ENCODE assay signal across 5 cellular contexts in genomic region chr2:130583582-130583981, GRCh38. TPM values are rescaled to one million over a fixed set of nuclear protein-coding genes. Genes with fewer than 3 reads are reported as not detected.
"Had no signal": no experiment of that assay in that cellular context is flagged by ENCODE, and none has a peak within 500 bp of the region (broad histone marks: within the 10 kb centered on the region; RNA-seq: fewer than 3 reads in every experiment).

No MANE protein-coding gene starts in this region.

RNA-seq across cellular contexts. Expression of gene CFC1, which starts 15.8 kb away (rescaled TPM):
- total RNA-seq: GM23338, H1, HT-29 had no signal
- polyA plus RNA-seq: IgD-negative memory B cell had no signal

RNA-seq across cellular contexts. Expression of gene POTEJ, which starts 27.7 kb away (rescaled TPM):
- total RNA-seq: H1, H9, HT-29 had no signal
- polyA plus RNA-seq: H1, IgD-negative memory B cell had no signal
